Comparison of ENCODE assay signal across 26 cellular contexts in genomic region chr16:63169100-63169499, GRCh38.
"Had no signal": no experiment of that assay in that cellular context is flagged by ENCODE, and none has a peak within 500 bp of the region (broad histone marks: within the 10 kb centered on the region; RNA-seq: fewer than 3 reads in every experiment).

No MANE protein-coding gene starts in this region.

- H3K27me3 ChIP-seq: stomach, suprapubic skin, testis, thyroid gland, tibial artery, tibial nerve, transverse colon, upper lobe of left lung, upper lobe of right lung, uterus, vagina had no signal

- DNase-seq: stimulated activated CD4-positive, alpha-beta T cell treated with anti-CD3 and anti-CD28 coated beads, Interleukin-2, amount 100 ng/mL, for 48 hours; stimulated activated CD4-positive, alpha-beta T cell treated with anti-CD3 and anti-CD28 coated beads, Interleukin-4, amount 100 ng/mL, for 1 hour; stimulated activated CD4-positive, alpha-beta T cell treated with anti-CD3 and anti-CD28 coated beads, Interleukin-4, amount 100 ng/mL, for 24 hours; stimulated activated CD4-positive, alpha-beta T cell treated with anti-CD3 and anti-CD28 coated beads, Interleukin-4, amount 100 ng/mL, for 4 hours; stimulated activated CD8-positive, alpha-beta memory T cell treated with anti-CD3 and anti-CD28 coated beads, Interleukin-4, amount 100 ng/mL, for 48 hours; stimulated activated naive B cell treated with anti-CD40 and anti-IgM and Interleukin-4, amounts not matched to agents 10 μg/mL and 1 μg/mL and 100 μg/mL, for 72 hours; stimulated activated naive CD4-positive, alpha-beta T cell; stimulated activated naive CD4-positive, alpha-beta T cell treated with Interleukin-2 at 50 U/mL for 16 hours; stimulated activated naive CD8-positive, alpha-beta T cell treated with anti-CD3 and anti-CD28 coated beads, Interleukin-15, amount 100 ng/mL, for 72 hours; stimulated activated naive CD8-positive, alpha-beta T cell treated with anti-CD3 and anti-CD28 coated beads, Interleukin-15, Interleukin-2, amounts not matched to agents 100 U/mL and 50 U/mL, for 24 hours; stomach; substantia nigra; testis; thyroid gland; tibial artery; transverse colon; trophoblast cell; upper lobe of left lung; upper lobe of right lung; uterus had no signal

- ATAC-seq: stimulated activated effector memory CD8-positive, alpha-beta T cell treated with anti-CD3 and anti-CD28 coated beads, Interleukin-12 subunit alpha, Interleukin-12 subunit beta, amount 100 ng/mL, for 72 hours; stimulated activated memory B cell treated with anti-CD40 and anti-IgM and Interleukin-4, amounts not matched to agents 10 μg/mL and 1 μg/mL and 100 μg/mL, for 72 hours; stimulated activated naive B cell treated with anti-CD40 and anti-IgM and Interleukin-4, amounts not matched to agents 10 μg/mL and 1 μg/mL and 100 μg/mL, for 72 hours; stimulated activated naive CD8-positive, alpha-beta T cell treated with anti-CD3 and anti-CD28 coated beads, Interleukin-15, amount 100 ng/mL, for 72 hours; stimulated activated naive CD8-positive, alpha-beta T cell treated with anti-CD3 and anti-CD28 coated beads, Interleukin-15, Interleukin-2, amounts not matched to agents 100 U/mL and 50 U/mL, for 24 hours; upper lobe of right lung had no signal

- H3K36me3 ChIP-seq: stomach, suprapubic skin, thoracic aorta, thyroid gland, tibial artery, tibial nerve, transverse colon, upper lobe of left lung, upper lobe of right lung, uterus, vagina had no signal

- H3K9me3 ChIP-seq: stomach, suprapubic skin, testis, thoracic aorta, thyroid gland, tibial artery, tibial nerve, transverse colon, upper lobe of left lung, upper lobe of right lung, uterus, vagina had no signal

- H3K4me3 ChIP-seq: stomach, suprapubic skin, testis, thoracic aorta, thyroid gland, tibial artery, tibial nerve, transverse colon, upper lobe of left lung, upper lobe of right lung, uterus, vagina had no signal

- H3K27ac ChIP-seq: stomach, suprapubic skin, testis, thoracic aorta, thyroid gland, tibial artery, tibial nerve, transverse colon, upper lobe of left lung, upper lobe of right lung, uterus, vagina had no signal

- H3K4me1 ChIP-seq: stomach, suprapubic skin, testis, thyroid gland, tibial artery, tibial nerve, transverse colon, upper lobe of left lung, upper lobe of right lung, uterus, vagina had no signal
